8 cellular contexts compared by ENCODE assay signal in the genomic region with DNA sequence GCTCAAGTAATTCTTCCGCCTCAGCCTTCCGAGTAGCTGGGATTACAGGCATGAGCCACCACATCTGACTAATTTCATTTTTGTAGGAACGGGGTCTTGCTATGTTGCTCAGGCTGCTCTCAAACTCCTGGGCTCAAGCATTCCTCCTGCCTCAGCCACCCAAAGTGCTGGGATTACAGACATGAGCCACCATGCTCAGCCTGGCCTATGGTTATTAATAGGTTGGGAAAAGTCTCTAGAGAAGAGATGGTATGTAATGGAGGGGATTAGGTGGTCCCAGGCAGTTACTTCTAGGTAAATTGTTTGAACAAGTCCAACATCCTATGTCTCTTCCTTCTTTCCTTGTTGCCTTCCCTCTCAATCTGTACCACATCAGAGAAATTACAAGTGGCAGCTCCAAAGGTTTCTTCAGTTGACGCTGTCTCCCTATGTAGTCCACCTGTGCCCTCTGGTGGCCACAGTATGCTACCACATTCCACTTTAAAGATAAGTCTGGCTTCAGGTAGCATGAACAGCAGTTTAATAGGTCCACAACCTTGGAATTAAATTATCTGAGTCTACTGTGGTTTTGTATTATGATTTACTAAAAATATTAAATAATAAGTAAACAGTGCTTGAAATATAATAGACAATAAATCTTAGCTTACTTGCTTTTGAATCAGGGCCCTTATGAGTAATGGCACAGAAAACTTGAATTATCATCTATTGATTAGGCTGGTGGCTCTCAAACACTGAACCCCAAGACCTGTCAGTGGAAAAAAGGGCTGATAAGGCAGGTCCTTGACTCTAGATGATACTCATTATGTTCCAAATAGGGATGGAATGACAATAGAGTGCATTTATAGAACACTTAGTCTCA.
DNase-seq lines count a peak whose midpoint lies in the region; ATAC-seq, FAIRE-seq and TF ChIP-seq lines count a peak whose summit lies in the region.

No MANE protein-coding gene starts in this region.

- ATAC-seq in GM19023 (IDR thresholded peaks at IDR 0.05; ENCODE audit: unreplicated experiment), result peak; percentile 60

- TF ChIP-seq CTCF in AG09319 (IDR thresholded peaks at IDR 0.05; ENCODE audit: low read depth, low read length), result peak; percentile 89

- peak; percentile 39 for DNase-seq in AG09319 (ENCODE audit: extremely low read depth, low read depth)
- DNase-seq in HPDE6-E6E7 (ENCODE audit: extremely low spot score), result peak; percentile 63
- peak; percentile 16 to 67 for DNase-seq in NOMO-1 (lab: John Stamatoyannopoulos, UW; ENCODE audit: unreplicated experiment in 2 of 2)
- DNase-seq in activated CD8-positive, alpha-beta memory T cell treated with anti-CD3 and anti-CD28 coated beads for 24 hours, result peak; percentile 80
- peak; percentile 44 for DNase-seq in middle frontal gyrus (ENCODE audit: extremely low spot score, low spot score)
- peak; percentile 13 to 27 for DNase-seq in stimulated activated CD8-positive, alpha-beta memory T cell treated with anti-CD3 and anti-CD28 coated beads, Interleukin-7, amount 100 ng/mL, for 48 hours (ENCODE audit: extremely low read depth in 1 of 2, low read depth in 1 of 2)

- FAIRE-seq in endometrium (lab: Jason Lieb, UNC), result peak; percentile 74

Comparison
In these comparisons a context has a peak if more than half of its experiments do, and no peak if none do; other contexts are left out.
1. Peak in every context shown above with its lines: DNase-seq and ATAC-seq.
2. DNase-seq: peak in every context shown above with its lines; median percentile 80 in activated CD8-positive, alpha-beta memory T cell treated with anti-CD3 and anti-CD28 coated beads for 24 hours; 63 in HPDE6-E6E7; 44 in middle frontal gyrus; 42 in NOMO-1; 39 in AG09319; 20 in stimulated activated CD8-positive, alpha-beta memory T cell treated with anti-CD3 and anti-CD28 coated beads, Interleukin-7, amount 100 ng/mL, for 48 hours.